Comparison of ENCODE assay signal across 15 cellular contexts in genomic region chr18:9802774-9803697, GRCh38.
A peak's percentile ranks its signal among the peaks of the same experiment; 100 is the strongest.
DNase-seq lines count a peak whose midpoint lies in the region; ATAC-seq and TF ChIP-seq lines count a peak whose summit lies in the region.
"Had no signal": no experiment of that assay in that cellular context is flagged by ENCODE, and none has a peak within 500 bp of the region (broad histone marks: within the 10 kb centered on the region; RNA-seq: fewer than 3 reads in every experiment).

No MANE protein-coding gene starts in this region.

- WGBS in trophoblast cell (ENCODE audit: extremely low coverage, insufficient coverage, insufficient read length), result no CpG with 5 or more reads among the region's 6 CpGs
- 69 to 76% methylated on average over 6 of the region's 6 CpGs for WGBS in esophagus squamous epithelium, 2 donors

- no peak overlapping the region for H3K23ac ChIP-seq in trophoblast cell (ENCODE audit: low read length)

- no peaks in the 10 kb centered on the region for H3K27me3 Mint-ChIP-seq in Caco-2 (ENCODE audit: insufficient read depth, unreplicated experiment)

- CTCF ChIA-PET in Caco-2 (lab: Charles Lee), result interaction anchor here (0.7 kb wide), 1 partner anchor 21 kb away, joined by 9 read pairs; no protein-coding TSS in a partner anchor

- H3K9ac ChIP-seq in fibroblast of lung (ENCODE audit: insufficient read depth, low read length) (no peak overlapping the region), trophoblast cell (ENCODE audit: low read length) (no peak overlapping the region)
- H3K9ac ChIP-seq: SK-N-SH had no signal

- no peaks in the 10 kb centered on the region for H3K9me3 ChIP-seq in Caco-2
- no peaks in the 10 kb centered on the region for H3K9me3 ChIP-seq in fibroblast of lung (ENCODE audit: control insufficient read depth, insufficient read depth, low read depth, low read length)
- H3K9me3 ChIP-seq in trophoblast cell (ENCODE audit: insufficient read depth, low read depth, low read length), result no peaks in the 10 kb centered on the region
- no peaks in the 10 kb centered on the region for H3K9me3 ChIP-seq in esophagus squamous epithelium
- H3K9me3 ChIP-seq: HAP-1, lower lobe of right lung, right lobe of liver, SK-N-SH had no signal

- no peak overlapping the region for H3K4me3 Mint-ChIP-seq in Caco-2 (ENCODE audit: unreplicated experiment)

- peaks cover 37% of the 10 kb centered on the region for H3K4me1 ChIP-seq in Caco-2
- H3K4me1 ChIP-seq in fibroblast of lung (ENCODE audit: control insufficient read depth, extremely low read depth, insufficient read depth, low read length), result peaks cover 8% of the 10 kb centered on the region
- peaks cover 3 to 14% of the 10 kb centered on the region in 2 experiments for H3K4me1 ChIP-seq in trophoblast cell (ENCODE audit: control insufficient read depth in 1 of 2, insufficient read depth in 2 of 2, low read length in 2 of 2)
- peaks cover 4 to 40% (median 20%) of the 10 kb centered on the region in 3 donors for H3K4me1 ChIP-seq in esophagus squamous epithelium

- no peak overlapping the region for H3K14ac ChIP-seq in trophoblast cell (ENCODE audit: low read length)

- no peak overlapping the region for H2BK120ac ChIP-seq in trophoblast cell (ENCODE audit: insufficient read depth, low read length, poor library complexity)

- peak overlapping the region; percentile 39 for H3K4ac ChIP-seq in trophoblast cell (ENCODE audit: low read depth, low read length)

- H4K91ac ChIP-seq in trophoblast cell (ENCODE audit: low read depth, low read length), result no peak overlapping the region

- no peaks in the 10 kb centered on the region for H3K9me3 Mint-ChIP-seq in Caco-2 (ENCODE audit: unreplicated experiment)

- no peak overlapping the region for H3K18ac ChIP-seq in trophoblast cell (ENCODE audit: low read length)

- no peak for TF ChIP-seq POLR2A in esophagus squamous epithelium (IDR thresholded peaks at IDR 0.05)

- H2AFZ ChIP-seq in fibroblast of lung (ENCODE audit: low read length) (no peak overlapping the region), trophoblast cell (ENCODE audit: insufficient read depth, low read length, poor library complexity) (no peak overlapping the region)

- no peaks in the 10 kb centered on the region for H3K79me2 ChIP-seq in fibroblast of lung (ENCODE audit: control insufficient read depth, insufficient read depth, low read length)
- H3K79me2 ChIP-seq in trophoblast cell (ENCODE audit: control insufficient read depth, insufficient read depth, low read length, poor library complexity), result peaks cover 8% of the 10 kb centered on the region

- no TSS peak for BruUV-seq in Caco-2 (replicated peaks; lab: Mats Ljungman, UMichigan)

- H3K4me3 ChIP-seq in Caco-2 (ENCODE audit: low read depth, low read length), result no peak overlapping the region
- no peak overlapping the region for H3K4me3 ChIP-seq in fibroblast of lung (replicated peaks in 1 of 4; ENCODE audit: control extremely low read depth in 1 of 4, insufficient read depth in 1 of 4, low read depth in 3 of 4, low read length in 4 of 4)
- H3K4me3 ChIP-seq in trophoblast cell (ENCODE audit: low read depth, low read length), result no peak overlapping the region
- H3K4me3 ChIP-seq in esophagus squamous epithelium, result no peak overlapping the region
- H3K4me3 ChIP-seq: HAP-1, lower lobe of right lung, right lobe of liver had no signal

- intact Hi-C loops in Caco-2 (cut with micrococcal nuclease; ENCODE audit: unreplicated experiment) (no loop called here), esophagus squamous epithelium (cut with DNase I) (no loop called here)

- H3K27ac ChIP-seq in fibroblast of lung (ENCODE audit: insufficient read depth, low read length), result no peak overlapping the region
- no peak overlapping the region for H3K27ac ChIP-seq in trophoblast cell (ENCODE audit: low read depth, low read length)
- H3K27ac ChIP-seq in esophagus squamous epithelium, result peak overlapping the region in 2 of 4 donors; percentile 4 to 19
- H3K27ac ChIP-seq: foreskin keratinocyte had no signal

- ATAC-seq in GM19035 (IDR thresholded peaks at IDR 0.05; ENCODE audit: unreplicated experiment) (no peak), GM21423 (IDR thresholded peaks at IDR 0.05; ENCODE audit: unreplicated experiment) (no peak), HG02642 (IDR thresholded peaks at IDR 0.05; ENCODE audit: poor library complexity, unreplicated experiment) (no peak)
- ATAC-seq: foreskin keratinocyte had no signal

- POLR2A ChIA-PET in Caco-2 (lab: Charles Lee), result no interaction called here

- H3K27ac Mint-ChIP-seq in Caco-2 (ENCODE audit: unreplicated experiment), result peak overlapping the region; percentile 59

- DNase-seq in Caco-2 (peak; percentile 28 to 57), SK-MEL-5 (ENCODE audit: low read depth, low spot score) (peak; percentile 22), fibroblast of lung (ENCODE audit: low read depth in 2 of 2) (peak; percentile 35 to 48), trophoblast cell (peak in 1 of 2 donors; percentile 40), esophagus squamous epithelium (lab: John Stamatoyannopoulos, UW) (no peak)
- DNase-seq: activated CD4-positive, alpha-beta T cell treated with anti-CD3 and anti-CD28 coated beads, Interleukin-2, amount 50 U/mL, for 1 hour; foreskin keratinocyte; lower lobe of right lung; NCI-H524; right lobe of liver had no signal

- H3K79me1 ChIP-seq in trophoblast cell (ENCODE audit: low read length), result no peaks in the 10 kb centered on the region

- no peaks in the 10 kb centered on the region for H3K36me3 Mint-ChIP-seq in Caco-2 (ENCODE audit: insufficient read depth, unreplicated experiment)

- peaks cover 24% of the 10 kb centered on the region for H3K4me1 Mint-ChIP-seq in Caco-2 (ENCODE audit: low read depth, unreplicated experiment)

- no peaks in the 10 kb centered on the region for H3K36me3 ChIP-seq in Caco-2 (ENCODE audit: control insufficient read depth, insufficient read depth, low read length)
- H3K36me3 ChIP-seq in fibroblast of lung (ENCODE audit: control insufficient read depth, insufficient read depth, low read length), result no peaks in the 10 kb centered on the region
- H3K36me3 ChIP-seq in trophoblast cell (ENCODE audit: control insufficient read depth in 1 of 2, insufficient read depth in 2 of 2, low read length in 2 of 2), result peaks cover 23 to 36% of the 10 kb centered on the region in 2 experiments
- no peaks in the 10 kb centered on the region for H3K36me3 ChIP-seq in esophagus squamous epithelium
- H3K36me3 ChIP-seq: HAP-1, lower lobe of right lung, right lobe of liver had no signal

- TF ChIP-seq CTCF in Caco-2 (IDR thresholded peaks at IDR 0.05; ENCODE audit: insufficient read depth in 1 of 2, low read depth in 1 of 2, low read length in 1 of 2, severe bottlenecking in 1 of 2, unreplicated experiment in 1 of 2) (no peak), fibroblast of lung (conservative IDR thresholded peaks at IDR 0.05 in 1 of 2, IDR thresholded peaks at IDR 0.05 in 1 of 2; ENCODE audit: low read depth in 1 of 2, low read length in 2 of 2) (no peak), esophagus squamous epithelium (IDR thresholded peaks at IDR 0.05) (no peak)

- H4K20me1 ChIP-seq in fibroblast of lung (ENCODE audit: control insufficient read depth, extremely low read depth, insufficient read depth, low read length), result no peaks in the 10 kb centered on the region

- no peak overlapping the region for H2AK5ac ChIP-seq in trophoblast cell (ENCODE audit: low read length)

- H3K4me2 ChIP-seq in fibroblast of lung (ENCODE audit: extremely low read depth, insufficient read depth, low read length), result no peak overlapping the region
- no peak overlapping the region for H3K4me2 ChIP-seq in trophoblast cell (ENCODE audit: low read length)
- H3K4me2 ChIP-seq: SK-N-SH had no signal

- H4K12ac ChIP-seq in trophoblast cell (ENCODE audit: low read depth, low read length), result no peak overlapping the region

- H3K27me3 ChIP-seq in Caco-2 (replicated peaks; ENCODE audit: control insufficient read depth, insufficient read depth, low read length) (no peaks in the 10 kb centered on the region), fibroblast of lung (ENCODE audit: control insufficient read depth, insufficient read depth, low read length) (no peaks in the 10 kb centered on the region), trophoblast cell (ENCODE audit: insufficient read depth, low read length) (no peaks in the 10 kb centered on the region), esophagus squamous epithelium (no peaks in the 10 kb centered on the region)
- H3K27me3 ChIP-seq: foreskin keratinocyte, right lobe of liver had no signal

- no peak overlapping the region for H4K8ac ChIP-seq in trophoblast cell (ENCODE audit: low read depth, low read length)

- in situ Hi-C loops in SK-MEL-5 (cut with HindIII; ENCODE audit: low pct_unique_long_range_greater_than_20kb, low sequenced_read_pairs), result no loop called here

- H2BK12ac ChIP-seq in trophoblast cell (ENCODE audit: low read length), result no peak overlapping the region

- H2BK5ac ChIP-seq in trophoblast cell (ENCODE audit: low read depth, low read length, poor library complexity), result no peak overlapping the region
